23 cellular contexts compared by ENCODE assay signal in the genomic region with DNA sequence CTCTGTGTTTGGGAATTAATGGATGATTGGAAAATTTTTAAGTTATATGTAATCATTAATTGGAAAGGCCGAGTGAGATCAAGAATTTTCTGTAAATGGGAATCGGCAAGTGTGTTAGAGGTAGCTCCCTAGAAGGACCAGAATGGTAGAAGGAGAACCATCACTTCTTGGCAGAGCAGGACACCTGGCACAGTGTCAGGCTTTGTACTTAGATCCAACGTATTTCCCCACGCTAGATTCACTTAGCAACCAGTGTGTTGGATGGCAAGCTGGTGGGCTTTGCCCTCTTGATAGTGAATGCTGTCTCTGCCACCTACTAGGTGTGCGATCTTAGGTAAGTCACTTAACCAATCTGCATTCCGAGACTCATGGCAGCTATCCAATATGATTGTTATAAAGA.
"Had no signal": no experiment of that assay in that cellular context is flagged by ENCODE, and none has a peak within 500 bp of the region (broad histone marks: within the 10 kb centered on the region; RNA-seq: fewer than 3 reads in every experiment).

No MANE protein-coding gene starts in this region.

- H3K9me3 Mint-ChIP-seq: natural killer cell, type B pancreatic cell had no signal

- FAIRE-seq: colon, keratinocyte, pancreas, urothelium cell line had no signal

- H3K4me3 Mint-ChIP-seq: natural killer cell, type B pancreatic cell had no signal

- H3K9me3 ChIP-seq: gastrocnemius medialis, lower lobe of right lung, neutrophil, pancreas, stomach, thyroid gland had no signal

- DNase-seq: dorsolateral prefrontal cortex; effector CD4-positive, alpha-beta T cell; foreskin fibroblast; gastrocnemius medialis; head of caudate nucleus; left ventricle myocardium superior; lower lobe of right lung; natural killer cell; pancreas; retina; stimulated activated CD4-positive, alpha-beta T cell treated with anti-CD3 and anti-CD28 coated beads, Interleukin-12 subunit alpha, Interleukin-12 subunit beta, amount 100 ng/mL, for 4 hours; stimulated activated CD4-positive, alpha-beta T cell treated with anti-CD3 and anti-CD28 coated beads, Interleukin-1b, Interleukin-23, amount 100 ng/mL, for 48 hours; stimulated activated CD4-positive, alpha-beta T cell treated with anti-CD3 and anti-CD28 coated beads, Interleukin-4, amount 100 ng/mL, for 1 hour; stimulated activated CD8-positive, alpha-beta memory T cell treated with anti-CD3 and anti-CD28 coated beads, Interleukin-4, amount 100 ng/mL, for 48 hours; stimulated activated naive CD4-positive, alpha-beta T cell treated with Interleukin-2 at 50 U/mL for 16 hours; stomach; thyroid gland had no signal

- H3K36me3 ChIP-seq: gastrocnemius medialis, lower lobe of right lung, neutrophil, pancreas, stomach, thyroid gland had no signal

- H3K27me3 Mint-ChIP-seq: type B pancreatic cell had no signal

- ATAC-seq: gastrocnemius medialis, left ventricle myocardium superior, lower lobe of right lung, natural killer cell, pancreas, sciatic nerve had no signal

- H3K27ac Mint-ChIP-seq: natural killer cell, type B pancreatic cell had no signal

- H3K27ac ChIP-seq: dorsolateral prefrontal cortex, gastrocnemius medialis, lower lobe of right lung, neutrophil, pancreas, stomach, thyroid gland had no signal

- H3K36me3 Mint-ChIP-seq: natural killer cell, type B pancreatic cell had no signal
